Comparison of ENCODE assay signal across 18 cellular contexts in the genomic region with DNA sequence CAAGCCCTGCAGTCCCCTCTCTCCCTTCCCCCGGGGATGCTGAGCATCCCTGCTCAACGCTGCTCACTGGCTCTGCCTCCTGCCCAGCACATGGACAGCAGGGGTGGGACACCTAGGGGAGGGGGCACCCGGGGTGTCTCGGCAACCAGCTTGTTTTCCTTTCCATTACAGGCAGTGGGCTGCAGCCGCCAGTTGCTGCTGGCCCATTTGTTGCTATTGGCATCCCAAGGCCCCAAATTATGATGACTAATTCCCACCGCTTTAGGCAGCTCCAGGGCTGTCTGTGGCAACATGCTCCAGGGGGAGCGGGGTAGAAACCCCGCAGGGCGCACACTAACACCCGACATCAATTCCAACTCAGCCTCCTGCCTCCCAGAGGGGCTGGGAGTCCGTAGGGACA. TPM values are rescaled to one million over a fixed set of nuclear protein-coding genes. Genes with fewer than 3 reads are reported as not detected.
A peak's percentile ranks its signal among the peaks of the same experiment; 100 is the strongest.
DNase-seq lines count a peak whose midpoint lies in the region; ATAC-seq and TF ChIP-seq lines count a peak whose summit lies in the region.
"Had no signal": no experiment of that assay in that cellular context is flagged by ENCODE, and none has a peak within 500 bp of the region (broad histone marks: within the 10 kb centered on the region; RNA-seq: fewer than 3 reads in every experiment).

No MANE protein-coding gene starts in this region.

- no peak for TF ChIP-seq POLR2A in sigmoid colon (IDR thresholded peaks at IDR 0.05)

- no peak overlapping the region for H3K4me3 Mint-ChIP-seq in osteocyte (ENCODE audit: unreplicated experiment)
- H3K4me3 Mint-ChIP-seq: B cell; naive thymus-derived CD8-positive, alpha-beta T cell had no signal

- H3K4me1 ChIP-seq in Loucy (ENCODE audit: insufficient read depth, low read length, poor library complexity, severe bottlenecking) (peaks cover 25% of the 10 kb centered on the region), sigmoid colon (peaks cover 0 to 20% (median 17%) of the 10 kb centered on the region in 4 donors)

- no peaks in the 10 kb centered on the region for H3K9me3 ChIP-seq in Loucy (ENCODE audit: insufficient read depth, low read depth, low read length)
- H3K9me3 ChIP-seq in sigmoid colon: no peaks in the 10 kb centered on the region
- H3K9me3 ChIP-seq: vagina had no signal

- no peaks in the 10 kb centered on the region for H3K9me2 ChIP-seq in Loucy (replicated peaks; ENCODE audit: low read depth, low read length)

- peaks cover 3% of the 10 kb centered on the region for H3K36me3 Mint-ChIP-seq in osteocyte (ENCODE audit: unreplicated experiment)
- H3K36me3 Mint-ChIP-seq: naive thymus-derived CD8-positive, alpha-beta T cell had no signal

- no peaks in the 10 kb centered on the region for H3K27me3 Mint-ChIP-seq in osteocyte (ENCODE audit: unreplicated experiment)
- H3K27me3 Mint-ChIP-seq: B cell; naive thymus-derived CD8-positive, alpha-beta T cell had no signal

- H3K4me2 ChIP-seq in Loucy (ENCODE audit: low read depth, low read length, poor library complexity, severe bottlenecking): peak overlapping the region; percentile 84

- peaks cover 54% of the 10 kb centered on the region for H3K4me1 Mint-ChIP-seq in osteocyte (ENCODE audit: unreplicated experiment)

- no peak overlapping the region for H2AFZ ChIP-seq in Loucy (ENCODE audit: low read length)

- DNase-seq in NCI-H1436 (lab: John Stamatoyannopoulos, UW) (peak; percentile 22), NCI-H1436 treated with DMSO at 0.1 percent for 48 hours (lab: John Stamatoyannopoulos, UW) (no peak), ecto neural progenitor cell (ENCODE audit: low spot score) (peak; percentile 45), osteocyte (ENCODE audit: extremely low spot score, unreplicated experiment) (no peak), AG08396 (ENCODE audit: low spot score) (no peak), sigmoid colon (no peak)
- DNase-seq: 8988T; activated effector memory CD4-positive, alpha-beta T cell treated with anti-CD3 and anti-CD28 coated beads, Interleukin-2, amount 50 U/mL, for 16 hours; mesendoderm; naive thymus-derived CD8-positive, alpha-beta T cell; NCI-H2171; NCI-H82 had no signal

- H3F3A ChIP-seq in Loucy (ENCODE audit: low read depth): no peaks in the 10 kb centered on the region

- no peak overlapping the region for H3K9ac ChIP-seq in Loucy (ENCODE audit: low read depth, low read length, poor library complexity, severe bottlenecking)

- WGBS in sigmoid colon, 2 donors: 78 to 84% methylated on average over 11 of the region's 11 CpGs

- H4K20me1 ChIP-seq in Loucy (ENCODE audit: insufficient read depth, low read length, poor library complexity, severe bottlenecking): peaks cover 18% of the 10 kb centered on the region

- peak overlapping the region; percentile 84 for H3K27ac Mint-ChIP-seq in osteocyte (ENCODE audit: unreplicated experiment)
- H3K27ac Mint-ChIP-seq: B cell had no signal

- intact Hi-C loops in sigmoid colon (cut with DNase I): no loop called here

- no peaks in the 10 kb centered on the region for H3K36me3 ChIP-seq in Loucy (ENCODE audit: insufficient read depth, low read length)
- H3K36me3 ChIP-seq in sigmoid colon: no peaks in the 10 kb centered on the region
- H3K36me3 ChIP-seq: vagina had no signal

- H3K9me3 Mint-ChIP-seq in osteocyte (ENCODE audit: unreplicated experiment): no peaks in the 10 kb centered on the region
- H3K9me3 Mint-ChIP-seq: naive thymus-derived CD8-positive, alpha-beta T cell had no signal

- no peak overlapping the region for H3K27ac ChIP-seq in sigmoid colon

- peaks cover 96% of the 10 kb centered on the region for H3K79me2 ChIP-seq in Loucy (ENCODE audit: insufficient read depth, low read length)

- H3K27me3 ChIP-seq in Loucy (ENCODE audit: insufficient read depth, low read length, poor library complexity, severe bottlenecking) (no peaks in the 10 kb centered on the region), sigmoid colon (peaks cover 13 to 54% (median 24%) of the 10 kb centered on the region in 3 donors)
- H3K27me3 ChIP-seq: vagina had no signal

- TF ChIP-seq EP300 in sigmoid colon (IDR thresholded peaks at IDR 0.05): no peak

- TF ChIP-seq CTCF in Loucy (conservative IDR thresholded peaks at IDR 0.05; ENCODE audit: low read length) (no peak), osteocyte (IDR thresholded peaks at IDR 0.05) (no peak), sigmoid colon (IDR thresholded peaks at IDR 0.05) (no peak)

- no peak for ATAC-seq in HG03025 (IDR thresholded peaks at IDR 0.05; ENCODE audit: low FRiP score, unreplicated experiment)
- ATAC-seq: naive thymus-derived CD8-positive, alpha-beta T cell; PC-3 had no signal

- peak overlapping the region; percentile 84 for H3K4me3 ChIP-seq in Loucy (ENCODE audit: low read length, poor library complexity, severe bottlenecking)
- H3K4me3 ChIP-seq in sigmoid colon: no peak overlapping the region
- H3K4me3 ChIP-seq: vagina had no signal

RNA-seq across cellular contexts. Expression of a gene that starts 4.9 kb away (rescaled TPM):
- total RNA-seq in osteocyte (16.5 and 19.4 TPM in 2 replicates), sigmoid colon (under 1 TPM; 0.66 to 0.83 (median 0.76) TPM)
- polyA plus RNA-seq in sigmoid colon: 1 to 10 TPM in 1 of 3 donors, under 1 TPM in 2; under 0.01 to 1.9 (median under 0.01) TPM
- total RNA-seq: LHCN-M2 had no signal

Comparison
In these comparisons a context has a peak if more than half of its experiments do, and no peak if none do; other contexts are left out.
1. DNase-seq: peak in NCI-H1436 (single experiment) and ecto neural progenitor cell (single experiment); none in NCI-H1436 treated with DMSO at 0.1 percent for 48 hours (single experiment), osteocyte (single experiment), AG08396 (single experiment) and sigmoid colon (single experiment).